ENCODE assay signal across 8 cellular contexts in the genomic region with DNA sequence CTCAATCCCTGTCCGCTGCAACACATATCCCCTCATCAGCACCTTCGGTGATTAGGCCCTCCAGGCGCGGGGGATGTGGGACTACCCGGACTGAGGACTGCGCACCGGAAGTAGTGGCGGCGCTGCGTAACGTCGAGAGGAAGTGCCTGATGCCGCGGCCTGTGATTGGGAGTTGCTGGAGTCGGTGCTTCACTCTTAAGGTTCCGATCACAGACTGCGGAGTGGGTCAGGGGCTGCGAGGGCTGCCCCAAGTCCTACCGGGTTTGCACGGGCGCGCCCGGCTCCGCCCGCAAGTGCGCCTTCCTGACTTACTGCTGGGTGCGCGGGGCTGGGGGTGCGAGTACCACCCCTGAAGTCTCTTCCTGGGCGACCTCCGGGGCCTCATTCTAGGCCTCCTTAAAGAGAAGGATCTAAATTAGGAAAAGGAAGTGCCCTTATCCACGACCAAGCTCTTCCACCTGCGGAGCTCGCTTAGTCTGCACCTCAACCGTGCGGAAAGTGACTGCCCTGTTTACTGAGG. TPM values are rescaled to one million over a fixed set of nuclear protein-coding genes. Genes with fewer than 3 reads are reported as not detected.
DNase-seq lines count a peak whose midpoint lies in the region; ATAC-seq and TF ChIP-seq lines count a peak whose summit lies in the region.

A gene (plus strand): TSS at position 192 of the 520 bp plus-strand sequence. CDS start 1,822 bp downstream, outside the sequence.

- peak; percentile 99 for ATAC-seq in HG03354 (IDR thresholded peaks at IDR 0.05; ENCODE audit: poor library complexity, severe bottlenecking, unreplicated experiment)

- intact Hi-C loops in colonic mucosa (cut with DNase I) = no loop called here

- no peak for TF ChIP-seq CTCF in colonic mucosa (IDR thresholded peaks at IDR 0.05)

- DNase-seq in AML-193 (lab: John Stamatoyannopoulos, UW) = peak; percentile 52 to 57
- DNase-seq in NCI-H510A treated with DMSO at 0.1 percent for 48 hours (lab: John Stamatoyannopoulos, UW) = peak; percentile 70
- DNase-seq in activated CD4-positive, alpha-beta T cell treated with anti-CD3 and anti-CD28 coated beads for 4 hours = peak; percentile 90 to 93
- DNase-seq in colonic mucosa = peak; percentile 88
- peak; percentile 82 for DNase-seq in kidney glomerular epithelial cell (lab: John Stamatoyannopoulos, UW)
- peak; percentile 83 to 90 for DNase-seq in stimulated activated CD4-positive, alpha-beta T cell treated with anti-CD3 and anti-CD28 coated beads, Interleukin-15, amount 100 ng/mL, for 48 hours (ENCODE audit: low read depth in 2 of 2)

- H3K27ac ChIP-seq in colonic mucosa = peak within 1 kb of the TSS; percentile 42

- peak within 1 kb of the TSS; percentile 76 to 77 for H3K9ac ChIP-seq in colonic mucosa (ENCODE audit: low read depth in 2 of 2, low read length in 2 of 2)

- TF ChIP-seq POLR2A in GM19099 (IDR thresholded peaks at IDR 0.05; ENCODE audit: extremely low read depth, insufficient read length, low read depth) = peak; percentile 81

- H3K4me3 ChIP-seq in colonic mucosa = peak within 1 kb of the TSS; percentile 94

- H3K9me3 ChIP-seq in colonic mucosa = no peaks in the 10 kb centered on the region

- H3K4me1 ChIP-seq in colonic mucosa = no peaks in the 10 kb centered on the region

- H3K36me3 ChIP-seq in colonic mucosa = no peaks in the 10 kb centered on the region

- H3K27me3 ChIP-seq in colonic mucosa = no peaks in the 10 kb centered on the region

RNA-seq across cellular contexts. Expression of the gene that starts here (rescaled TPM):
- total RNA-seq in colonic mucosa = 10 to 100 TPM; 22.5 to 26.9 TPM

Comparison
In these comparisons a context has a peak if more than half of its experiments do, and no peak if none do; other contexts are left out.
1. Peak in every context shown above with its lines: DNase-seq, ATAC-seq, H3K4me3 ChIP-seq and H3K27ac ChIP-seq.